Comparison of ENCODE assay signal across 27 cellular contexts in genomic region chr12:125069616-125070015, GRCh38. TPM values are rescaled to one million over a fixed set of nuclear protein-coding genes. Genes with fewer than 3 reads are reported as not detected.
DNase-seq lines count a peak whose midpoint lies in the region; ATAC-seq and TF ChIP-seq lines count a peak whose summit lies in the region.
"Had no signal": no experiment of that assay in that cellular context is flagged by ENCODE, and none has a peak within 500 bp of the region (broad histone marks: within the 10 kb centered on the region; RNA-seq: fewer than 3 reads in every experiment).

No MANE protein-coding gene starts in this region.

- ATAC-seq in Right ventricle myocardium superior (ENCODE audit: poor library complexity), result peak; percentile 50
- ATAC-seq: activated CD4-positive, alpha-beta T cell treated with anti-CD3 and anti-CD28 coated beads for 36 hours; activated T-cell treated with anti-CD3 and anti-CD28 coated beads, Interleukin-2, amount 50 U/mL, for 4 hours; lower lobe of right lung; mucosa of descending colon had no signal

- no peak overlapping the region for H4K8ac ChIP-seq in neuronal stem cell (ENCODE audit: low read depth, low read length)

- H3K4me2 ChIP-seq in neuronal stem cell (ENCODE audit: insufficient read depth, low read length, poor library complexity, severe bottlenecking) (no peak overlapping the region), MM.1S (ENCODE audit: low read depth, low read length) (no peak overlapping the region)
- H3K4me2 ChIP-seq: BLaER1, neural progenitor cell had no signal

- no peaks in the 10 kb centered on the region for H3F3A ChIP-seq in MM.1S (ENCODE audit: insufficient read depth, low read length)

- no peaks in the 10 kb centered on the region for H4K20me1 ChIP-seq in MM.1S (ENCODE audit: insufficient read depth, low read length)

- H3K4ac ChIP-seq in neuronal stem cell (ENCODE audit: low read length), result no peak overlapping the region

- WGBS in neuronal stem cell (ENCODE audit: extremely low coverage in 2 of 2, insufficient read length in 2 of 2, insufficient replicate concordance in 1 of 2), 2 donors, result no CpG with 5 or more reads among the region's 8 CpGs

- H2AFZ ChIP-seq in neuronal stem cell (ENCODE audit: low read length), result no peak overlapping the region
- no peak overlapping the region for H2AFZ ChIP-seq in MM.1S (ENCODE audit: low read length)
- H2AFZ ChIP-seq: neural progenitor cell had no signal

- peaks cover 7% of the 10 kb centered on the region for H3K79me1 ChIP-seq in neuronal stem cell (ENCODE audit: low read depth, low read length)

- H3K23ac ChIP-seq in neuronal stem cell (ENCODE audit: low read depth, low read length, poor library complexity), result no peak overlapping the region

- peak overlapping the region; percentile 33 for H2AK5ac ChIP-seq in neuronal stem cell (ENCODE audit: low read depth, low read length)

- H4K91ac ChIP-seq in neuronal stem cell (ENCODE audit: low read depth, low read length, poor library complexity), result no peak overlapping the region

- H2BK5ac ChIP-seq in neuronal stem cell (ENCODE audit: low read length), result no peak overlapping the region

- no peak for TF ChIP-seq CTCF in right atrium auricular region (IDR thresholded peaks at IDR 0.05)
- no peak for TF ChIP-seq CTCF in MM.1S (IDR thresholded peaks at IDR 0.05; ENCODE audit: low read length)

- H3K27me3 ChIP-seq in right atrium auricular region, result no peaks in the 10 kb centered on the region
- peaks cover 0 to 2% (median 0%) of the 10 kb centered on the region in 3 experiments for H3K27me3 ChIP-seq in neuronal stem cell (ENCODE audit: control insufficient read depth in 3 of 3, insufficient read depth in 3 of 3, low read depth in 1 of 3, low read length in 3 of 3)
- H3K27me3 ChIP-seq in MM.1S (replicated peaks; ENCODE audit: insufficient read depth, low read length), result no peaks in the 10 kb centered on the region
- H3K27me3 ChIP-seq: adrenal gland, BLaER1, cardiac muscle cell, upper lobe of left lung had no signal

- H3K4me1 ChIP-seq in right atrium auricular region (peaks cover 0 to 32% of the 10 kb centered on the region in 2 donors), neuronal stem cell (ENCODE audit: control insufficient read depth in 2 of 2, insufficient read depth in 1 of 2, low read depth in 1 of 2, low read length in 2 of 2) (peaks cover 10 to 15% of the 10 kb centered on the region in 2 donors), MM.1S (ENCODE audit: low read length) (no peaks in the 10 kb centered on the region)

- H2BK15ac ChIP-seq in neuronal stem cell (ENCODE audit: low read length), result no peak overlapping the region

- peak overlapping the region; percentile 35 for H2BK120ac ChIP-seq in neuronal stem cell (ENCODE audit: low read depth, low read length)

- H3K18ac ChIP-seq in neuronal stem cell (ENCODE audit: low read length), result peak overlapping the region; percentile 13

- H3K4me3 ChIP-seq in right atrium auricular region (no peak overlapping the region), neuronal stem cell (ENCODE audit: low read length in 2 of 2) (no peak overlapping the region), MM.1S (ENCODE audit: low read length) (no peak overlapping the region)
- H3K4me3 ChIP-seq: adrenal gland, BLaER1, cardiac muscle cell, HAP-1, lower lobe of right lung, mucosa of descending colon, neural progenitor cell, upper lobe of left lung had no signal

- no peaks in the 10 kb centered on the region for H3K9me2 ChIP-seq in MM.1S (replicated peaks; ENCODE audit: insufficient read depth, low read length)

- DNase-seq in Right ventricle myocardium superior (no peak), right atrium auricular region (ENCODE audit: low spot score) (no peak), cerebellar cortex (ENCODE audit: low spot score) (peak; percentile 68), neuronal stem cell (ENCODE audit: low spot score) (no peak), NCI-H1048 (lab: John Stamatoyannopoulos, UW) (no peak), cerebellum (ENCODE audit: low spot score) (no peak), SKM-1 (lab: John Stamatoyannopoulos, UW; ENCODE audit: unreplicated experiment) (no peak), MM.1S (no peak)
- DNase-seq: ACHN; activated CD4-positive, alpha-beta T cell treated with anti-CD3 and anti-CD28 coated beads for 36 hours; activated naive CD4-positive, alpha-beta T cell treated with Interleukin-2 at 50 U/mL for 16 hours; activated T-cell treated with anti-CD3 and anti-CD28 coated beads, Interleukin-2, amount 50 U/mL, for 4 hours; adrenal gland; COR-L47; dermis blood vessel endothelial cell; kidney; lower lobe of right lung; mucosa of descending colon; MV-4-11; NCI-H187 treated with DMSO at 0.1 percent for 48 hours; NCI-H510A; T-helper 2 cell; upper lobe of left lung had no signal

- H3K9ac ChIP-seq in neuronal stem cell (ENCODE audit: low read depth, low read length, poor library complexity) (no peak overlapping the region), MM.1S (ENCODE audit: low read length) (no peak overlapping the region)
- H3K9ac ChIP-seq: BLaER1, neural progenitor cell had no signal

- intact Hi-C loops in Right ventricle myocardium superior (cut with DNase I), result loop anchor here (5.0 kb wide), 1 partner anchor 77 kb away; the partner anchor contains the start of gene BRI3BP

- peaks cover 24% of the 10 kb centered on the region for H3K79me2 ChIP-seq in MM.1S (ENCODE audit: low read length)

- no peaks in the 10 kb centered on the region for H3K9me3 ChIP-seq in right atrium auricular region
- H3K9me3 ChIP-seq in neuronal stem cell (replicated peaks in 1 of 2; ENCODE audit: control insufficient read depth in 2 of 2, insufficient read depth in 1 of 2, low read depth in 1 of 2, low read length in 2 of 2), result no peaks in the 10 kb centered on the region
- no peaks in the 10 kb centered on the region for H3K9me3 ChIP-seq in MM.1S (replicated peaks; ENCODE audit: insufficient read depth, low read length)
- H3K9me3 ChIP-seq: adrenal gland, BLaER1, HAP-1, lower lobe of right lung, mucosa of descending colon, upper lobe of left lung had no signal

- H3K27ac ChIP-seq in right atrium auricular region, result peak overlapping the region in 1 of 2 donors; percentile 19
- no peak overlapping the region for H3K27ac ChIP-seq in neuronal stem cell (replicated peaks; ENCODE audit: low read length)
- no peak overlapping the region for H3K27ac ChIP-seq in MM.1S (ENCODE audit: low read length)
- H3K27ac ChIP-seq: adrenal gland, BLaER1, lower lobe of right lung, neural progenitor cell, upper lobe of left lung had no signal

- no peak overlapping the region for H2BK12ac ChIP-seq in neuronal stem cell (ENCODE audit: low read length)

- H3K14ac ChIP-seq in neuronal stem cell (ENCODE audit: low read length), result no peak overlapping the region

- H3K36me3 ChIP-seq in right atrium auricular region (no peaks in the 10 kb centered on the region), neuronal stem cell (replicated peaks in 1 of 2; ENCODE audit: control insufficient read depth in 2 of 2, insufficient read depth in 2 of 2, low read length in 2 of 2) (peaks cover 0 to 39% of the 10 kb centered on the region in 2 donors), MM.1S (replicated peaks; ENCODE audit: insufficient read depth, low read length) (no peaks in the 10 kb centered on the region)
- H3K36me3 ChIP-seq: adrenal gland, cardiac muscle cell, lower lobe of right lung, neural progenitor cell, upper lobe of left lung had no signal

RNA-seq across cellular contexts. Expression of gene AACS, which starts 4.4 kb away (rescaled TPM):
- total RNA-seq in Right ventricle myocardium superior, result 11.3 TPM
- 10 to 100 TPM in 1 of 2 donors, 1 to 10 TPM in 1; 7.4 to 11.7 TPM for total RNA-seq in right atrium auricular region
- 13.7 TPM for polyA plus RNA-seq in neuronal stem cell (2013, experiment 1 of 2)
- polyA plus RNA-seq in neuronal stem cell (2013, experiment 2 of 2), result 14.1 TPM
- 23.0 TPM for total RNA-seq in cerebellum
